9 cellular contexts compared by ENCODE assay signal in the genomic region with DNA sequence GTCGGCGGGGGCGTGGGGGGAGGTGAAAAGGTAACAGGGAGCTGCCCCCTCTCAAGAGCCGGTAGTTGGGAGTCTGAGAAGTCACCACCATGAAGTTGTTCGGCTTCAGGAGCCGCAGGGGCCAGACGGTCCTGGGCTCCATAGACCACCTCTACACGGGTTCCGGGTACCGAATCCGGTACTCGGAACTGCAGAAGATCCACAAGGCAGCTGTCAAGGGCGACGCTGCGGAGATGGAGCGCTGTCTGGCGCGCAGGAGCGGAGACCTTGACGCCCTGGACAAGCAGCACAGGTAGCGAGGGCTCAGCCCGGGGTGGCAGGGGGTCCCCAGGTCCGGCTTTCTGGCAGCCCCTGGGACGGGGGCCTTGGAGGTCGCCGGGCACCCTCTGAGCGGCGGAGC. TPM values are rescaled to one million over a fixed set of nuclear protein-coding genes. Genes with fewer than 3 reads are reported as not detected.
DNase-seq lines count a peak whose midpoint lies in the region; ATAC-seq and TF ChIP-seq lines count a peak whose summit lies in the region.
"Had no signal": no experiment of that assay in that cellular context is flagged by ENCODE, and none has a peak within 500 bp of the region (broad histone marks: within the 10 kb centered on the region; RNA-seq: fewer than 3 reads in every experiment).

No MANE protein-coding gene starts in this region.

- no peak for TF ChIP-seq CTCF in tibial nerve (IDR thresholded peaks at IDR 0.05)
- TF ChIP-seq CTCF in GM10248 (IDR thresholded peaks at IDR 0.05; ENCODE audit: control extremely low read depth, extremely low read depth, low read depth, missing control alignments), result no peak
- no peak for TF ChIP-seq CTCF in adrenal gland (IDR thresholded peaks at IDR 0.05)

- TF ChIP-seq POLR2A in tibial nerve (IDR thresholded peaks at IDR 0.05) (no peak), adrenal gland (IDR thresholded peaks at IDR 0.05) (no peak)

- H3K4me3 ChIP-seq in iPS DF 6.9 (ENCODE audit: low read length) (peak overlapping the region; percentile 20; the same call in 1 of the 2 replicates), tibial nerve (peak overlapping the region in 3 of 4 donors; percentile 21 to 53 (median 52)), adrenal gland (peak overlapping the region in 2 of 4 donors; percentile 19 to 47)
- H3K4me3 ChIP-seq: smooth muscle cell had no signal

- H3K27ac ChIP-seq in iPS DF 6.9 (ENCODE audit: low read length) (no peak overlapping the region), tibial nerve (no peak overlapping the region), adrenal gland (no peak overlapping the region)

- no peak for ATAC-seq in HG03196 (IDR thresholded peaks at IDR 0.05; ENCODE audit: unreplicated experiment)

- CTCF ChIA-PET in GM10248 (lab: Yijun Ruan, JAX), result interaction anchor here (1.2 kb wide), 1 partner anchor 355 kb away, joined by 3 read pairs; a partner anchor contains a TSS

- POLR2A ChIA-PET in GM10248 (lab: Yijun Ruan, JAX), result no interaction called here

- peak; percentile 64 for DNase-seq in activated effector memory CD4-positive, alpha-beta T cell treated with anti-CD3 and anti-CD28 coated beads, Interleukin-2, amount 50 U/mL, for 16 hours
- no peak for DNase-seq in activated effector memory CD4-positive, alpha-beta T cell treated with Interleukin-2 at 50 U/mL for 16 hours
- peak; percentile 13 to 21 for DNase-seq in activated CD4-positive, alpha-beta T cell treated with anti-CD3 and anti-CD28 coated beads, Interleukin-2, amount 50 U/mL, for 48 hours
- DNase-seq in iPS DF 6.9 (ENCODE audit: low read depth, low spot score), result no peak
- DNase-seq in tibial nerve (ENCODE audit: low spot score in 2 of 2), result no peak
- no peak for DNase-seq in GM10248 (ENCODE audit: extremely low spot score)
- no peak for DNase-seq in adrenal gland

- H3K4me1 ChIP-seq in iPS DF 6.9 (ENCODE audit: control insufficient read depth, insufficient read depth, low read length), result no peaks in the 10 kb centered on the region
- no peaks in the 10 kb centered on the region for H3K4me1 ChIP-seq in tibial nerve
- no peaks in the 10 kb centered on the region for H3K4me1 ChIP-seq in adrenal gland (replicated peaks in 1 of 2)

- no peaks in the 10 kb centered on the region for H3K9me3 ChIP-seq in iPS DF 6.9 (ENCODE audit: control insufficient read depth, insufficient read depth, low read length)
- no peaks in the 10 kb centered on the region for H3K9me3 ChIP-seq in tibial nerve
- H3K9me3 ChIP-seq in adrenal gland (replicated peaks in 1 of 3), result no peaks in the 10 kb centered on the region

- H3K36me3 ChIP-seq in iPS DF 6.9 (ENCODE audit: control insufficient read depth, insufficient read depth, low read length) (no peaks in the 10 kb centered on the region), tibial nerve (no peaks in the 10 kb centered on the region), adrenal gland (replicated peaks in 1 of 2) (no peaks in the 10 kb centered on the region)

- TF ChIP-seq EP300 in tibial nerve (IDR thresholded peaks at IDR 0.05), result no peak

- WGBS in iPS DF 6.9 (ENCODE audit: insufficient coverage, insufficient read length), result no CpG with 5 or more reads among the region's 28 CpGs
- WGBS in tibial nerve, 2 donors, result 41 to 47% methylated on average over 16 to 24 of the region's 28 CpGs
- WGBS in adrenal gland, 4 donors, result 8 to 72% (median 30%) methylated on average over 2 to 26 of the region's 28 CpGs

- intact Hi-C loops in adrenal gland (cut with DNase I), result no loop called here

- no peaks in the 10 kb centered on the region for H3K27me3 ChIP-seq in iPS DF 6.9 (ENCODE audit: control insufficient read depth, insufficient read depth, low read length)
- no peaks in the 10 kb centered on the region for H3K27me3 ChIP-seq in tibial nerve
- no peaks in the 10 kb centered on the region for H3K27me3 ChIP-seq in adrenal gland

RNA-seq across cellular contexts. Expression of a gene that starts 47.1 kb away (rescaled TPM):
- 10 to 100 TPM in 2 of 4 donors, 1 to 10 TPM in 2; 3.0 to 11.4 (median 9.5) TPM for total RNA-seq in tibial nerve
- total RNA-seq in adrenal gland, result 1 to 10 TPM in 7 of 8 donors, under 1 TPM in 1; 0.36 to 5.5 (median 2.5) TPM
- 1 to 10 TPM; 1.1 to 1.6 (median 1.4) TPM for polyA plus RNA-seq in adrenal gland

Comparison
In these comparisons a context has a peak if more than half of its experiments do, and no peak if none do; other contexts are left out.
1. DNase-seq: peak in activated effector memory CD4-positive, alpha-beta T cell treated with anti-CD3 and anti-CD28 coated beads, Interleukin-2, amount 50 U/mL, for 16 hours (single experiment) and activated CD4-positive, alpha-beta T cell treated with anti-CD3 and anti-CD28 coated beads, Interleukin-2, amount 50 U/mL, for 48 hours (2 of 2); none in activated effector memory CD4-positive, alpha-beta T cell treated with Interleukin-2 at 50 U/mL for 16 hours (single experiment), iPS DF 6.9 (single experiment), tibial nerve (0 of 2), GM10248 (single experiment) and adrenal gland (0 of 7).